Comparison of ENCODE assay signal across 16 cellular contexts in the genomic region with DNA sequence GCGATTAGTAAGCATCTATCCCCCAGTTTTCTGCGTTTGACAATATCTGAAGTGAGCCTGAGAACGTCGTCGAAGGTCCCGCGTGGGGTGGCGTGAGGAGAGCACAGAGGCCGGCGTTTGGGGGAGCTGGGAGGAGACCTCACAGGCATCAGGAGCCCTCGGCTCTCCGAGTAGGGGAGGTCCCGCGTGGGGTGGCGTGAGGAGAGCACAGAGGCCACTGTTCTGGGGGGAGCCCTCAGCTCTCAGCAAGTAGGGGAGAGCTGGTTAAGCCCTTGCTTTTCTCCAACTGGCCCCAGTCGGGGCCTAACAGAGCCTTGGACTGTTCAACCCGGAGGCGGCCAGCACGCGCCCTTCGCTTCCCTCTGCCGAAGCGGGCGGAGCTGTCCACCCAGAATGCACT.
DNase-seq lines count a peak whose midpoint lies in the region; ATAC-seq, FAIRE-seq and TF ChIP-seq lines count a peak whose summit lies in the region.
"Had no signal": no experiment of that assay in that cellular context is flagged by ENCODE, and none has a peak within 500 bp of the region (broad histone marks: within the 10 kb centered on the region; RNA-seq: fewer than 3 reads in every experiment).

No MANE protein-coding gene starts in this region.

- peaks cover 0 to 9% (median 0%) of the 10 kb centered on the region in 4 donors for H3K4me1 ChIP-seq in Peyer's patch
- no peaks in the 10 kb centered on the region for H3K4me1 ChIP-seq in kidney (ENCODE audit: control insufficient read depth in 1 of 2, insufficient read depth in 1 of 2, low read depth in 1 of 2, low read length in 2 of 2)
- peaks cover 0 to 24% (median 21%) of the 10 kb centered on the region in 4 donors for H3K4me1 ChIP-seq in sigmoid colon

- no peak overlapping the region for H3K9ac ChIP-seq in kidney (ENCODE audit: low read length in 2 of 2)

- H3K27ac ChIP-seq in Peyer's patch (no peak overlapping the region), kidney (ENCODE audit: low read depth in 2 of 2, low read length in 2 of 2) (no peak overlapping the region), sigmoid colon (no peak overlapping the region), substantia nigra (ENCODE audit: low read depth, low read length, poor library complexity, severe bottlenecking) (no peak overlapping the region), RWPE1 (no peak overlapping the region)
- H3K27ac ChIP-seq: C4-2B had no signal

- no peak for ATAC-seq in HG03378 (IDR thresholded peaks at IDR 0.05; ENCODE audit: unreplicated experiment)
- ATAC-seq: GM12878 had no signal

- WGBS in sigmoid colon, 2 donors = 88 to 95% methylated on average over 24 of the region's 24 CpGs

- H3K9me3 ChIP-seq in Peyer's patch (no peaks in the 10 kb centered on the region), kidney (ENCODE audit: control insufficient read depth in 1 of 2, low read length in 2 of 2) (no peaks in the 10 kb centered on the region), sigmoid colon (no peaks in the 10 kb centered on the region)

- TF ChIP-seq CTCF in Peyer's patch (IDR thresholded peaks at IDR 0.05) (no peak), kidney (IDR thresholded peaks at IDR 0.05; ENCODE audit: borderline replicate concordance, extremely low read depth, insufficient read depth) (no peak), sigmoid colon (IDR thresholded peaks at IDR 0.05) (no peak), RWPE1 (conservative IDR thresholded peaks at IDR 0.05; ENCODE audit: low read depth) (no peak)

- no peak overlapping the region for H3K4me3 ChIP-seq in Peyer's patch
- H3K4me3 ChIP-seq in kidney (ENCODE audit: low read length in 2 of 2) = no peak overlapping the region
- no peak overlapping the region for H3K4me3 ChIP-seq in sigmoid colon
- H3K4me3 ChIP-seq: GM12878 had no signal

- H3K36me3 ChIP-seq in Peyer's patch (peaks cover 0 to 9% (median 0%) of the 10 kb centered on the region in 3 donors), kidney (ENCODE audit: control insufficient read depth in 1 of 2, insufficient read depth in 2 of 2, low read length in 2 of 2) (no peaks in the 10 kb centered on the region), sigmoid colon (peaks cover 0 to 9% (median 4%) of the 10 kb centered on the region in 4 donors)

- intact Hi-C loops in kidney (cut with DNase I) (loop anchor here (2.0 kb wide), 1 partner anchor 149 kb away; no protein-coding TSS in a partner anchor), sigmoid colon (cut with DNase I) (loop anchor here (2.0 to 5.0 kb wide), 2 partner anchors 73 to 113 kb away; no protein-coding TSS in a partner anchor)

- no peak for FAIRE-seq in kidney (lab: Jason Lieb, UNC)
- FAIRE-seq: A204.1, GM12878 had no signal

- peak; percentile 17 for DNase-seq in activated CD8-positive, alpha-beta memory T cell treated with anti-CD3 and anti-CD28 coated beads, Interleukin-2, amount 50 U/mL, for 4 hours
- no peak for DNase-seq in activated CD8-positive, alpha-beta memory T cell treated with anti-CD3 and anti-CD28 coated beads for 24 hours
- DNase-seq in Peyer's patch (peak in 2 of 3 donors; percentile 25 to 42), kidney (peak; percentile 70), sigmoid colon (peak; percentile 49), substantia nigra (lab: John Stamatoyannopoulos, UW) (no peak), RWPE1 (ENCODE audit: low spot score) (no peak)
- DNase-seq: COR-L47, H9, MV-4-11, NCI-H1417 treated with DMSO at 0.1 percent for 48 hours, NCI-H2029 had no signal

- TF ChIP-seq POLR2A in Peyer's patch (IDR thresholded peaks at IDR 0.05) (no peak), sigmoid colon (IDR thresholded peaks at IDR 0.05) (no peak)

- H3K27me3 ChIP-seq in Peyer's patch (no peaks in the 10 kb centered on the region), sigmoid colon (peaks cover 0 to 17% (median 0%) of the 10 kb centered on the region in 3 donors)

- TF ChIP-seq EP300 in sigmoid colon (IDR thresholded peaks at IDR 0.05) = no peak

- CTCF ChIA-PET in RWPE1 (lab: Yijun Ruan, JAX) = interaction anchor here (0.8 to 0.9 kb wide), 3 partner anchors 150 to 153 kb away, joined by 3 read pairs; no protein-coding TSS in a partner anchor

- POLR2A ChIA-PET in RWPE1 (lab: Yijun Ruan, JAX; ENCODE audit: low non-redundant PET) = no interaction called here

Comparison
In these comparisons a context has a peak if more than half of its experiments do, and no peak if none do; other contexts are left out.
1. DNase-seq: peak in activated CD8-positive, alpha-beta memory T cell treated with anti-CD3 and anti-CD28 coated beads, Interleukin-2, amount 50 U/mL, for 4 hours (single experiment), Peyer's patch (2 of 3), kidney (single experiment) and sigmoid colon (single experiment); none in activated CD8-positive, alpha-beta memory T cell treated with anti-CD3 and anti-CD28 coated beads for 24 hours (single experiment), substantia nigra (0 of 49) and RWPE1 (single experiment).